Comparison of ENCODE assay signal across 16 cellular contexts in genomic region chr3:123324880-123325765, GRCh38.
"Had no signal": no experiment of that assay in that cellular context is flagged by ENCODE, and none has a peak within 500 bp of the region (broad histone marks: within the 10 kb centered on the region; RNA-seq: fewer than 3 reads in every experiment).

No MANE protein-coding gene starts in this region.

- H3K27ac ChIP-seq: epithelial cell of prostate, uterus had no signal

- DNase-seq: activated B cell treated with CpG ODN at 0.5 μM for 24 hours; activated CD4-positive, alpha-beta T cell treated with anti-CD3 and anti-CD28 coated beads, Interleukin-2, amount 10 ng/mL, durations not matched to agents 7 days and 5 days; activated CD8-positive, alpha-beta memory T cell treated with anti-CD3 and anti-CD28 coated beads for 24 hours; activated naive CD4-positive, alpha-beta T cell treated with Interleukin-2 at 50 U/mL for 16 hours; activated naive CD8-positive, alpha-beta T cell treated with anti-CD3 and anti-CD28 coated beads, Interleukin-2, amount 50 U/mL, for 24 hours; cortex of kidney; effector memory CD8-positive, alpha-beta T cell; hippocampal formation; mucosa of descending colon; natural killer cell; nucleus accumbens; stimulated activated CD4-positive, alpha-beta T cell treated with anti-CD3 and anti-CD28 coated beads, Interleukin-15, amount 100 ng/mL, for 24 hours; stimulated activated CD4-positive, alpha-beta T cell treated with anti-CD3 and anti-CD28 coated beads, Interleukin-4, amount 100 ng/mL, for 24 hours; T-helper 17 cell; uterus had no signal

- H3K4me3 ChIP-seq: mucosa of descending colon, uterus had no signal

- H3K9me3 ChIP-seq: mucosa of descending colon, uterus had no signal

- ATAC-seq: activated naive CD8-positive, alpha-beta T cell treated with anti-CD3 and anti-CD28 coated beads, Interleukin-2, amount 50 U/mL, for 24 hours; effector memory CD8-positive, alpha-beta T cell; mucosa of descending colon; natural killer cell; T-helper 17 cell had no signal

- H3K4me1 ChIP-seq: uterus had no signal

- H3K36me3 ChIP-seq: uterus had no signal

- H3K27me3 ChIP-seq: uterus had no signal
